1 cellular context compared by ENCODE assay signal in the genomic region with DNA sequence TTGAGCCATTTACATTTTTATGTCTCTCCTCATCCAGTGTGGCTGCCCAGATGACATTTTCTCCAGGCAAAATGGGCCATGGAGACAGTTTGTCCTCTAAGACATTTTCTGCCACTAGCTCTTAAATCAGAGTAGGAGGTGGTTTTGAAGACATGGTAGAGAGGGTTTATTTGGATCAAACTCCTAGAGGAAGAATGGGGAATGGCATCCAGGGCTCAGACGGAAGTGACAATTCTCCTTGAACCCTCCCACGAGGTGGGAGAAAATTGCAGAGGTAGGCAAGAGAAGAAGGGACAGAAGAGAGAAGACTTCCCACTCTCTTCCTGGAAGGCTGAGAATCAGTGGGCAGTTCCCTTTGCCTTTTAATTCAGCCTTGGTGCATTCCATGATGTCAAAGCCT.
TF ChIP-seq lines count a peak whose summit lies in the region.

No MANE protein-coding gene starts in this region.

TF ChIP-seq in K562, 482 proteins besides CTCF, POLR2A, EP300 and RAD21 (continued from another document):
- TF ChIP-seq, protein P1, sequence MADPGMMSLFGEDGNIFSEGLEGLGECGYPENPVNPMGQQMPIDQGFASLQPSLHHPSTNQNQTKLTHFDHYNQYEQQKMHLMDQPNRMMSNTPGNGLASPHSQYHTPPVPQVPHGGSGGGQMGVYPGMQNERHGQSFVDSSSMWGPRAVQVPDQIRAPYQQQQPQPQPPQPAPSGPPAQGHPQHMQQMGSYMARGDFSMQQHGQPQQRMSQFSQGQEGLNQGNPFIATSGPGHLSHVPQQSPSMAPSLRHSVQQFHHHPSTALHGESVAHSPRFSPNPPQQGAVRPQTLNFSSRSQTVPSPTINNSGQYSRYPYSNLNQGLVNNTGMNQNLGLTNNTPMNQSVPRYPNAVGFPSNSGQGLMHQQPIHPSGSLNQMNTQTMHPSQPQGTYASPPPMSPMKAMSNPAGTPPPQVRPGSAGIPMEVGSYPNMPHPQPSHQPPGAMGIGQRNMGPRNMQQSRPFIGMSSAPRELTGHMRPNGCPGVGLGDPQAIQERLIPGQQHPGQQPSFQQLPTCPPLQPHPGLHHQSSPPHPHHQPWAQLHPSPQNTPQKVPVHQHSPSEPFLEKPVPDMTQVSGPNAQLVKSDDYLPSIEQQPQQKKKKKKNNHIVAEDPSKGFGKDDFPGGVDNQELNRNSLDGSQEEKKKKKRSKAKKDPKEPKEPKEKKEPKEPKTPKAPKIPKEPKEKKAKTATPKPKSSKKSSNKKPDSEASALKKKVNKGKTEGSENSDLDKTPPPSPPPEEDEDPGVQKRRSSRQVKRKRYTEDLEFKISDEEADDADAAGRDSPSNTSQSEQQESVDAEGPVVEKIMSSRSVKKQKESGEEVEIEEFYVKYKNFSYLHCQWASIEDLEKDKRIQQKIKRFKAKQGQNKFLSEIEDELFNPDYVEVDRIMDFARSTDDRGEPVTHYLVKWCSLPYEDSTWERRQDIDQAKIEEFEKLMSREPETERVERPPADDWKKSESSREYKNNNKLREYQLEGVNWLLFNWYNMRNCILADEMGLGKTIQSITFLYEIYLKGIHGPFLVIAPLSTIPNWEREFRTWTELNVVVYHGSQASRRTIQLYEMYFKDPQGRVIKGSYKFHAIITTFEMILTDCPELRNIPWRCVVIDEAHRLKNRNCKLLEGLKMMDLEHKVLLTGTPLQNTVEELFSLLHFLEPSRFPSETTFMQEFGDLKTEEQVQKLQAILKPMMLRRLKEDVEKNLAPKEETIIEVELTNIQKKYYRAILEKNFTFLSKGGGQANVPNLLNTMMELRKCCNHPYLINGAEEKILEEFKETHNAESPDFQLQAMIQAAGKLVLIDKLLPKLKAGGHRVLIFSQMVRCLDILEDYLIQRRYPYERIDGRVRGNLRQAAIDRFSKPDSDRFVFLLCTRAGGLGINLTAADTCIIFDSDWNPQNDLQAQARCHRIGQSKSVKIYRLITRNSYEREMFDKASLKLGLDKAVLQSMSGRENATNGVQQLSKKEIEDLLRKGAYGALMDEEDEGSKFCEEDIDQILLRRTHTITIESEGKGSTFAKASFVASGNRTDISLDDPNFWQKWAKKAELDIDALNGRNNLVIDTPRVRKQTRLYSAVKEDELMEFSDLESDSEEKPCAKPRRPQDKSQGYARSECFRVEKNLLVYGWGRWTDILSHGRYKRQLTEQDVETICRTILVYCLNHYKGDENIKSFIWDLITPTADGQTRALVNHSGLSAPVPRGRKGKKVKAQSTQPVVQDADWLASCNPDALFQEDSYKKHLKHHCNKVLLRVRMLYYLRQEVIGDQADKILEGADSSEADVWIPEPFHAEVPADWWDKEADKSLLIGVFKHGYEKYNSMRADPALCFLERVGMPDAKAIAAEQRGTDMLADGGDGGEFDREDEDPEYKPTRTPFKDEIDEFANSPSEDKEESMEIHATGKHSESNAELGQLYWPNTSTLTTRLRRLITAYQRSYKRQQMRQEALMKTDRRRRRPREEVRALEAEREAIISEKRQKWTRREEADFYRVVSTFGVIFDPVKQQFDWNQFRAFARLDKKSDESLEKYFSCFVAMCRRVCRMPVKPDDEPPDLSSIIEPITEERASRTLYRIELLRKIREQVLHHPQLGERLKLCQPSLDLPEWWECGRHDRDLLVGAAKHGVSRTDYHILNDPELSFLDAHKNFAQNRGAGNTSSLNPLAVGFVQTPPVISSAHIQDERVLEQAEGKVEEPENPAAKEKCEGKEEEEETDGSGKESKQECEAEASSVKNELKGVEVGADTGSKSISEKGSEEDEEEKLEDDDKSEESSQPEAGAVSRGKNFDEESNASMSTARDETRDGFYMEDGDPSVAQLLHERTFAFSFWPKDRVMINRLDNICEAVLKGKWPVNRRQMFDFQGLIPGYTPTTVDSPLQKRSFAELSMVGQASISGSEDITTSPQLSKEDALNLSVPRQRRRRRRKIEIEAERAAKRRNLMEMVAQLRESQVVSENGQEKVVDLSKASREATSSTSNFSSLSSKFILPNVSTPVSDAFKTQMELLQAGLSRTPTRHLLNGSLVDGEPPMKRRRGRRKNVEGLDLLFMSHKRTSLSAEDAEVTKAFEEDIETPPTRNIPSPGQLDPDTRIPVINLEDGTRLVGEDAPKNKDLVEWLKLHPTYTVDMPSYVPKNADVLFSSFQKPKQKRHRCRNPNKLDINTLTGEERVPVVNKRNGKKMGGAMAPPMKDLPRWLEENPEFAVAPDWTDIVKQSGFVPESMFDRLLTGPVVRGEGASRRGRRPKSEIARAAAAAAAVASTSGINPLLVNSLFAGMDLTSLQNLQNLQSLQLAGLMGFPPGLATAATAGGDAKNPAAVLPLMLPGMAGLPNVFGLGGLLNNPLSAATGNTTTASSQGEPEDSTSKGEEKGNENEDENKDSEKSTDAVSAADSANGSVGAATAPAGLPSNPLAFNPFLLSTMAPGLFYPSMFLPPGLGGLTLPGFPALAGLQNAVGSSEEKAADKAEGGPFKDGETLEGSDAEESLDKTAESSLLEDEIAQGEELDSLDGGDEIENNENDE (IDR thresholded peaks at IDR 0.05; ENCODE audit: low read depth, low read length): no peak
- TF ChIP-seq SMAD1 (IDR thresholded peaks at IDR 0.05; ENCODE audit: low read depth, low read length, partially characterized antibody) (no peak), ELF4 (CRISPR knock-in tag; IDR thresholded peaks at IDR 0.05) (no peak)
